ENCODE assay signal across 12 cellular contexts in genomic region chr2:121707920-121708361, GRCh38. TPM values are rescaled to one million over a fixed set of nuclear protein-coding genes. Genes with fewer than 3 reads are reported as not detected.
DNase-seq lines count a peak whose midpoint lies in the region; ATAC-seq and TF ChIP-seq lines count a peak whose summit lies in the region.
"Had no signal": no experiment of that assay in that cellular context is flagged by ENCODE, and none has a peak within 500 bp of the region (broad histone marks: within the 10 kb centered on the region; RNA-seq: fewer than 3 reads in every experiment).

No MANE protein-coding gene starts in this region.

- H3K9me3 ChIP-seq in Peyer's patch (no peaks in the 10 kb centered on the region), transverse colon (no peaks in the 10 kb centered on the region), WERI-Rb-1 (ENCODE audit: severe bottlenecking) (no peaks in the 10 kb centered on the region)

- H3K36me3 ChIP-seq in Peyer's patch (no peaks in the 10 kb centered on the region), transverse colon (no peaks in the 10 kb centered on the region), WERI-Rb-1 (no peaks in the 10 kb centered on the region)

- in situ Hi-C loops in transverse colon (cut with MboI; ENCODE audit: low pct_ligation_motif_present in 1 of 4, low pct_unique_long_range_greater_than_20kb in 1 of 4, low sequenced_read_pairs in 3 of 4), result loop anchor here in 3 of 4 donors (25.0 kb wide), 4 partner anchors 171 to 621 kb away; partner anchors contain the start of gene RNU4ATAC (in 1 of the 3)

- intact Hi-C loops in transverse colon (cut with DNase I; ENCODE audit: low total_unique reads), result no loop called here
- intact Hi-C loops in Right ventricle myocardium superior (cut with DNase I), result no loop called here

- TF ChIP-seq CTCF in Peyer's patch (IDR thresholded peaks at IDR 0.05) (no peak), transverse colon (IDR thresholded peaks at IDR 0.05) (no peak), WERI-Rb-1 (IDR thresholded peaks at IDR 0.05; ENCODE audit: low read depth, low read length) (no peak)

- DNase-seq in DMS153 (lab: John Stamatoyannopoulos, UW) (peak; percentile 2), DMS153 treated with DMSO at 0.1 percent for 48 hours (lab: John Stamatoyannopoulos, UW; ENCODE audit: unreplicated experiment) (no peak), Peyer's patch (peak in 2 of 3 donors; percentile 67 to 77), kidney tubule cell (ENCODE audit: low spot score) (peak; percentile 97), transverse colon (peak; percentile 66), Right ventricle myocardium superior (no peak), left lobe of liver (ENCODE audit: low spot score) (no peak), WERI-Rb-1 (no peak)
- DNase-seq: 8988T, GOT3, SIG-M5 had no signal

- no peak for ATAC-seq in Right ventricle myocardium superior (ENCODE audit: poor library complexity)
- no peak for ATAC-seq in left lobe of liver
- ATAC-seq: GM12878 had no signal

- TF ChIP-seq EP300 in transverse colon (IDR thresholded peaks at IDR 0.05; ENCODE audit: low read depth), result no peak

- 34 to 40% methylated on average over 5 of the region's 5 CpGs for WGBS in transverse colon (ENCODE audit: low coverage in 1 of 2), 2 donors

- H3K27ac ChIP-seq in Peyer's patch (peak overlapping the region in 3 of 4 donors; percentile 35 to 75 (median 61)), transverse colon (peak overlapping the region; percentile 57 to 85 (median 70)), WERI-Rb-1 (no peak overlapping the region)

- TF ChIP-seq POLR2A in Peyer's patch (IDR thresholded peaks at IDR 0.05), result no peak
- no peak for TF ChIP-seq POLR2A in transverse colon (IDR thresholded peaks at IDR 0.05)

- H3K4me1 ChIP-seq in Peyer's patch (no peaks in the 10 kb centered on the region), transverse colon (peaks cover 0 to 16% (median 1%) of the 10 kb centered on the region in 4 donors)

- no peaks in the 10 kb centered on the region for H3K27me3 ChIP-seq in Peyer's patch
- H3K27me3 ChIP-seq in transverse colon, result no peaks in the 10 kb centered on the region
- no peaks in the 10 kb centered on the region for H3K27me3 ChIP-seq in WERI-Rb-1 (ENCODE audit: insufficient read depth, low read depth, severe bottlenecking)

- H3K4me3 ChIP-seq in Peyer's patch (peak overlapping the region in 2 of 4 donors; percentile 23 to 27), transverse colon (peak overlapping the region in 1 of 4 donors; percentile 29), WERI-Rb-1 (ENCODE audit: low read depth, low read length) (no peak overlapping the region)
- H3K4me3 ChIP-seq: GM12878 had no signal

RNA-seq across cellular contexts. Expression of gene NIFK, which starts 28.7 kb away (rescaled TPM):
- 100 to 1,000 TPM in 1 of 4 donors, 10 to 100 TPM in 3; 19.0 to 110 (median 35.7) TPM for total RNA-seq in Peyer's patch
- total RNA-seq in transverse colon, result 10 to 100 TPM; 10.9 to 32.7 (median 18.7) TPM
- total RNA-seq in Right ventricle myocardium superior, result 22.2 TPM
- total RNA-seq in left lobe of liver, result 13.2 TPM

RNA-seq across cellular contexts. Expression of gene TSN, which starts 47.5 kb away (rescaled TPM):
- total RNA-seq in Peyer's patch, result 10 to 100 TPM; 23.1 to 31.9 (median 30.2) TPM
- total RNA-seq in transverse colon, result 10 to 100 TPM in 3 of 4 donors, 1 to 10 TPM in 1; 8.2 to 33.5 (median 23.7) TPM
- 32.8 TPM for total RNA-seq in Right ventricle myocardium superior
- total RNA-seq in left lobe of liver, result 24.0 TPM

RNA-seq across cellular contexts. Expression of gene CLASP1, which starts 58.7 kb away (rescaled TPM):
- total RNA-seq in Peyer's patch, result 100 to 1,000 TPM in 1 of 4 donors, 10 to 100 TPM in 3; 30.5 to 130 (median 73.7) TPM
- 10 to 100 TPM; 43.0 to 53.9 (median 51.3) TPM for total RNA-seq in transverse colon
- 58.3 TPM for total RNA-seq in Right ventricle myocardium superior
- 28.3 TPM for total RNA-seq in left lobe of liver

Comparison
In these comparisons a context has a peak if more than half of its experiments do, and no peak if none do; other contexts are left out.
1. DNase-seq: peak in DMS153 (single experiment), Peyer's patch (2 of 3), kidney tubule cell (single experiment) and transverse colon (single experiment); none in DMS153 treated with DMSO at 0.1 percent for 48 hours (single experiment), Right ventricle myocardium superior (single experiment), left lobe of liver (single experiment) and WERI-Rb-1 (single experiment).